In the genomic region with DNA sequence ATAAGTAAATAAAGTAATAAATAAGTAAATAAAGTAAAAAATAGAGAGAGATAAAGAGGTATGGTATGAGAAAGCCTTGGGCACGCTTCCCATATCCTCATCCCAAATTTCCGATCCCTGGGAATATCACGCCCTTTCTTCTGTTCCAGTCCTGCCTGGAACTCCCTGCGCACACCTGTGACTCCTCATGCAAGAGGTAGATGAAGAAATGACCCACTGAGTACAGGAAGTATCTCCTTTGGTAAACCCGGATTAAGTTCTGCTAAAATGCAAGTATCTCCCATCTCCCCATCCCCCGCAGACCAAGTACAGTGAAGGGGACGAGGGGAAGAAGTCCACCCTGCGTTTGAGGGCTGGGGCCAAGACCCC, we compare ENCODE assay signal across 8 cellular contexts.
DNase-seq lines count a peak whose midpoint lies in the region; ATAC-seq, FAIRE-seq and TF ChIP-seq lines count a peak whose summit lies in the region.

No MANE protein-coding gene starts in this region.

- H3K4me2 ChIP-seq in Loucy (ENCODE audit: low read depth, low read length, poor library complexity, severe bottlenecking) (peak overlapping the region; percentile 84), parathyroid adenoma (ENCODE audit: low read length) (peak overlapping the region; percentile 79)

- H3K9ac ChIP-seq in Loucy (ENCODE audit: low read depth, low read length, poor library complexity, severe bottlenecking) (peak overlapping the region; percentile 93), endocrine pancreas (ENCODE audit: control insufficient read depth, insufficient read depth, low read length) (peak overlapping the region; percentile 54), parathyroid adenoma (no peak overlapping the region)

- no peaks in the 10 kb centered on the region for H3K9me2 ChIP-seq in Loucy (replicated peaks; ENCODE audit: low read depth, low read length)

- H3K27ac ChIP-seq in parathyroid adenoma: peak overlapping the region; percentile 70

- H3K9me3 ChIP-seq in Loucy (ENCODE audit: insufficient read depth, low read depth, low read length): no peaks in the 10 kb centered on the region
- no peaks in the 10 kb centered on the region for H3K9me3 ChIP-seq in endocrine pancreas (ENCODE audit: control insufficient read depth, low read length)
- H3K9me3 ChIP-seq in parathyroid adenoma (ENCODE audit: control insufficient read depth, low read length): no peaks in the 10 kb centered on the region

- H3K4me1 ChIP-seq in Loucy (ENCODE audit: insufficient read depth, low read length, poor library complexity, severe bottlenecking) (peaks cover 35% of the 10 kb centered on the region), endocrine pancreas (ENCODE audit: control insufficient read depth, insufficient read depth, low read length) (no peaks in the 10 kb centered on the region), parathyroid adenoma (peaks cover 5% of the 10 kb centered on the region)

- H3K4me3 ChIP-seq in GM08714 (ENCODE audit: low read length) (peak overlapping the region; percentile 94; the same call in 1 of the 2 replicates), Loucy (ENCODE audit: low read length, poor library complexity, severe bottlenecking) (peak overlapping the region; percentile 93), endocrine pancreas (ENCODE audit: control insufficient read depth, insufficient read depth, low read length) (peak overlapping the region; percentile 97), parathyroid adenoma (ENCODE audit: low read depth, low read length) (peak overlapping the region; percentile 90)

- H2AFZ ChIP-seq in Loucy (ENCODE audit: low read length) (peak overlapping the region; percentile 97), parathyroid adenoma (peak overlapping the region; percentile 81)

- peaks cover 4% of the 10 kb centered on the region for H3K27me3 ChIP-seq in Loucy (ENCODE audit: insufficient read depth, low read length, poor library complexity, severe bottlenecking)
- no peaks in the 10 kb centered on the region for H3K27me3 ChIP-seq in endocrine pancreas (ENCODE audit: control insufficient read depth, insufficient read depth, low read length)
- H3K27me3 ChIP-seq in parathyroid adenoma (ENCODE audit: control insufficient read depth, insufficient read depth, low read length): no peaks in the 10 kb centered on the region

- H3F3A ChIP-seq in Loucy (ENCODE audit: low read depth): no peaks in the 10 kb centered on the region

- H3K36me3 ChIP-seq in Loucy (ENCODE audit: insufficient read depth, low read length) (no peaks in the 10 kb centered on the region), endocrine pancreas (ENCODE audit: control insufficient read depth, insufficient read depth, low read length) (no peaks in the 10 kb centered on the region), parathyroid adenoma (ENCODE audit: control insufficient read depth, insufficient read depth, low read length) (no peaks in the 10 kb centered on the region)

- DNase-seq in D721Med (ENCODE audit: insufficient read length, low spot score): no peak
- DNase-seq in NCI-H345 treated with DMSO at 0.1 percent for 48 hours (lab: John Stamatoyannopoulos, UW; ENCODE audit: unreplicated experiment): no peak
- DNase-seq in middle frontal gyrus (ENCODE audit: extremely low spot score, low spot score): no peak

- FAIRE-seq in D721Med (lab: Jason Lieb, UNC): no peak

- TF ChIP-seq CTCF in Loucy (conservative IDR thresholded peaks at IDR 0.05; ENCODE audit: low read length) (no peak), parathyroid adenoma (IDR thresholded peaks at IDR 0.05) (no peak), D721Med (IDR thresholded peaks at IDR 0.05; ENCODE audit: insufficient read depth, missing control alignments) (no peak)

- H3K79me2 ChIP-seq in Loucy (ENCODE audit: insufficient read depth, low read length) (peaks cover 46% of the 10 kb centered on the region), parathyroid adenoma (peaks cover 28% of the 10 kb centered on the region)

- ATAC-seq in HG03442 (IDR thresholded peaks at IDR 0.05; ENCODE audit: unreplicated experiment): no peak

- peaks cover 32% of the 10 kb centered on the region for H4K20me1 ChIP-seq in Loucy (ENCODE audit: insufficient read depth, low read length, poor library complexity, severe bottlenecking)
